15 cellular contexts compared by ENCODE assay signal in the genomic region with DNA sequence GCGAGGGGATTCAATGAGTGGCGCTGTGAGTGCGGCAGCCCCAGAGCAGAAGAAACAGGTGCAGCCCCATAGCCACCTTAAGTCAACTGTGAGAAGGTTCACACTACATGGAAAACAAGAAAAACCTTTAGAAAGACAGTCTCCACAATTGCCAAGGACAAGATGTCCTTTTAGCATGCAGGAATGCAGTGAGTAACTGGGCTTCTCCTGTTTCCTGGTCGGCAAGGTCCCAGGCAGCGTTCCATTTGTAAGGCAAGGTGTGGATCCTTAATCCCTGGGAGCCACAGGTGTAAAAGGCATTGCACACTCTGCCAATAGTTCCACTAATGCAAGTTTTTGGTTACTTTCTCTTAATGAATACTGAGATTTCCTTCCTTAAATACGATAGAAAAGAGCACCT.
"Had no signal": no experiment of that assay in that cellular context is flagged by ENCODE, and none has a peak within 500 bp of the region (broad histone marks: within the 10 kb centered on the region; RNA-seq: fewer than 3 reads in every experiment).

No MANE protein-coding gene starts in this region.

- H3K4me3 Mint-ChIP-seq: activated CD8-positive, alpha-beta T cell treated with anti-CD3 and anti-CD28 coated beads for 36 hours; activated naive CD8-positive, alpha-beta T cell treated with anti-CD3 and anti-CD28 coated beads for 36 hours; nephron; T-helper 17 cell had no signal

- H3K27me3 ChIP-seq: brain microvascular endothelial cell, right lobe of liver, upper lobe of left lung had no signal

- H3K9me3 Mint-ChIP-seq: activated CD8-positive, alpha-beta T cell treated with anti-CD3 and anti-CD28 coated beads for 36 hours; activated naive CD8-positive, alpha-beta T cell treated with anti-CD3 and anti-CD28 coated beads for 36 hours; nephron had no signal

- DNase-seq: activated CD4-positive, alpha-beta T cell treated with anti-CD3 and anti-CD28 coated beads for 4 hours; activated CD8-positive, alpha-beta T cell treated with anti-CD3 and anti-CD28 coated beads for 36 hours; activated gamma-delta T cell treated with Interleukin-2 at 50 U/mL for 16 hours; activated naive CD8-positive, alpha-beta T cell treated with anti-CD3 and anti-CD28 coated beads for 36 hours; activated T-cell treated with anti-CD3 and anti-CD28 coated beads, Interleukin-2, amount 50 U/mL, for 48 hours; brain microvascular endothelial cell; cortex of kidney; effector CD4-positive, alpha-beta T cell; left ventricle myocardium superior; nucleus accumbens; right lobe of liver; stimulated activated naive CD8-positive, alpha-beta T cell treated with anti-CD3 and anti-CD28 coated beads, Interleukin-15, Interleukin-2, amounts not matched to agents 100 U/mL and 50 U/mL, for 24 hours; T-helper 17 cell; upper lobe of left lung had no signal

- H3K36me3 Mint-ChIP-seq: activated naive CD8-positive, alpha-beta T cell treated with anti-CD3 and anti-CD28 coated beads for 36 hours had no signal

- H3K4me1 ChIP-seq: right lobe of liver, upper lobe of left lung had no signal

- ATAC-seq: activated CD8-positive, alpha-beta T cell treated with anti-CD3 and anti-CD28 coated beads for 36 hours; left ventricle myocardium superior; right lobe of liver; stimulated activated naive CD8-positive, alpha-beta T cell treated with anti-CD3 and anti-CD28 coated beads, Interleukin-15, Interleukin-2, amounts not matched to agents 100 U/mL and 50 U/mL, for 24 hours; T-helper 17 cell had no signal

- H3K36me3 ChIP-seq: brain microvascular endothelial cell, right lobe of liver, upper lobe of left lung had no signal

- H3K27ac ChIP-seq: brain microvascular endothelial cell, right lobe of liver, upper lobe of left lung had no signal

- H3K9me3 ChIP-seq: right lobe of liver, upper lobe of left lung had no signal

- H3K27ac Mint-ChIP-seq: activated CD8-positive, alpha-beta T cell treated with anti-CD3 and anti-CD28 coated beads for 36 hours; activated naive CD8-positive, alpha-beta T cell treated with anti-CD3 and anti-CD28 coated beads for 36 hours; T-helper 17 cell had no signal

- H3K4me3 ChIP-seq: right lobe of liver, upper lobe of left lung had no signal
